In the genomic region with DNA sequence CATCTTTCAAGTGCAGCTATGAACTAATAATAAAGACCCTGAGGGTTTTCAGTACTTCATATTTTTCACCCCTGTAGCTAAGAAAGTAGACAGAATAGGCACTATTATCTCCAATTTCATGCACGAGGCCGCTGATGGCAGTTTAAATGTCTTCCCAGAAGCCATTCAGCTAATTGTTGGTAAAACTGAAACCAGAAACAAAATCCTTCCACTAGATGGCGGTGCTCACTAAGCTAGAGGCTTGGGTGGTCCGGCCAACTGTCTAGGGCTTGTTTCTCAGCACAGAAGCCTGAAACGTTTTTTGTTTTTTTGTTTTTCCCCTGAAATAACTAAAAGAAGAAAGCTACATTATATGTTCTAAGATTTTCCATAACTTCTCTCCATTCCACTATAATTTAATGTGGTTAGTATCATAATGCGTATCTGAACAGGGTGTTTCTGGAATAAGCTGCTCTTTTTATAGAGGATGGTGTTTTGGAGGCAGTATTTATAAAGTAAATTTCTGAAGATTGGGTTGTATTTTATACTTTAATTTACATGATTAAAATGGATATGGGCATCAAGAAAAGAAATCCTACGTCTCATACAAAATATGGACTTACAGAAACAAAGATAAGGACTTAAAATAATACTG, we compare ENCODE assay signal across 8 cellular contexts.
DNase-seq lines count a peak whose midpoint lies in the region; FAIRE-seq and TF ChIP-seq lines count a peak whose summit lies in the region.

No MANE protein-coding gene starts in this region.

- POLR2A ChIA-PET in OCI-LY7 (lab: Charles Lee): no interaction called here

- H3K36me3 ChIP-seq in GM23248 (ENCODE audit: low read depth) (no peaks in the 10 kb centered on the region), OCI-LY7 (ENCODE audit: insufficient read depth, low read length) (no peaks in the 10 kb centered on the region), transverse colon (no peaks in the 10 kb centered on the region)

- H3K4me1 Mint-ChIP-seq in neural crest cell: peaks cover 16% of the 10 kb centered on the region

- no peak overlapping the region for H3K27ac Mint-ChIP-seq in neural crest cell (ENCODE audit: unreplicated experiment)

- 15 to 16% methylated on average over 7 of the region's 7 CpGs for WGBS in GM23248 (ENCODE audit: low coverage in 1 of 2, low lambda C conversion rate in 2 of 2, missing lambda C conversion rate in 2 of 2), 2 experiments
- 22 to 26% methylated on average over 7 of the region's 7 CpGs for WGBS in transverse colon (ENCODE audit: low coverage in 1 of 2), 2 donors

- peak; percentile 95 for FAIRE-seq in G401.6 (lab: Jason Lieb, UNC)

- intact Hi-C loops in OCI-LY7 (cut with micrococcal nuclease; ENCODE audit: unreplicated experiment): loop anchor here (10.0 kb wide), 1 partner anchor 180 kb away; no protein-coding TSS in a partner anchor
- intact Hi-C loops in transverse colon (cut with DNase I; ENCODE audit: low total_unique reads): loop anchor here (10.0 kb wide), 1 partner anchor 1160 kb away; a partner anchor contains a TSS

- peak overlapping the region; percentile 62 for H3K27ac ChIP-seq in GM23248
- no peak overlapping the region for H3K27ac ChIP-seq in OCI-LY7 (ENCODE audit: low read depth, low read length, poor library complexity, severe bottlenecking)
- H3K27ac ChIP-seq in transverse colon: peak overlapping the region in 1 of 4 donors; percentile 2

- H3K9me3 ChIP-seq in GM23248 (ENCODE audit: low read depth) (no peaks in the 10 kb centered on the region), OCI-LY7 (ENCODE audit: low read length) (no peaks in the 10 kb centered on the region), transverse colon (no peaks in the 10 kb centered on the region)

- TF ChIP-seq POLR2A in transverse colon (IDR thresholded peaks at IDR 0.05): no peak

- in situ Hi-C loops in GM23248 (cut with MboI) (loop anchor here (25.0 kb wide), 2 partner anchors 173 to 1148 kb away; no protein-coding TSS in a partner anchor), transverse colon (cut with MboI; ENCODE audit: low pct_ligation_motif_present in 1 of 4, low pct_unique_long_range_greater_than_20kb in 1 of 4, low sequenced_read_pairs in 3 of 4) (loop anchor here in 3 of 4 donors (10.0 to 25.0 kb wide), 3 partner anchors 1148 to 1473 kb away; a partner anchor contains a TSS)

- H3K9me2 ChIP-seq in GM23248 (ENCODE audit: insufficient read depth): no peaks in the 10 kb centered on the region
- H3K9me2 ChIP-seq in OCI-LY7 (ENCODE audit: insufficient read depth, low read length): no peaks in the 10 kb centered on the region

- H3K4me1 ChIP-seq in GM23248 (ENCODE audit: insufficient read depth) (peaks cover 19% of the 10 kb centered on the region), OCI-LY7 (ENCODE audit: insufficient read depth, low read length, poor library complexity, severe bottlenecking) (no peaks in the 10 kb centered on the region), transverse colon (peaks cover 5 to 14% (median 10%) of the 10 kb centered on the region in 4 donors)

- H3F3A ChIP-seq in GM23248 (ENCODE audit: insufficient read depth): no peaks in the 10 kb centered on the region

- TF ChIP-seq CTCF in OCI-LY7 (conservative IDR thresholded peaks at IDR 0.05; ENCODE audit: low read length) (peak; percentile 79), neural crest cell (conservative IDR thresholded peaks at IDR 0.05) (peak; percentile 96), transverse colon (IDR thresholded peaks at IDR 0.05) (peak; percentile 76 to 91 (median 85))

- no peak overlapping the region for H3K4me3 Mint-ChIP-seq in neural crest cell

- DNase-seq in GM23248 (peak; percentile 86), KG1 (lab: John Stamatoyannopoulos, UW) (peak; percentile 82), OCI-LY7 (ENCODE audit: low spot score) (peak; percentile 46), fibroblast of peridontal ligament (ENCODE audit: extremely low read depth) (peak; percentile 92), neural crest cell (ENCODE audit: low read depth, low spot score) (peak; percentile 77), transverse colon (peak; percentile 48)
- peak; percentile 56 to 64 for DNase-seq in activated T-cell treated with anti-CD3 and anti-CD28 coated beads, Interleukin-2, amount 50 U/mL, for 48 hours

- peak overlapping the region; percentile 48 for H3K4me2 ChIP-seq in GM23248 (ENCODE audit: unreplicated experiment)
- no peak overlapping the region for H3K4me2 ChIP-seq in OCI-LY7 (ENCODE audit: low read length)

- no peaks in the 10 kb centered on the region for H4K20me1 ChIP-seq in GM23248 (ENCODE audit: insufficient read depth)
- H4K20me1 ChIP-seq in OCI-LY7 (ENCODE audit: insufficient read depth, low read length): no peaks in the 10 kb centered on the region

- H2AFZ ChIP-seq in GM23248 (peak overlapping the region; percentile 97), OCI-LY7 (ENCODE audit: low read length) (peak overlapping the region; percentile 72; the same call in 1 of the 2 replicates)

- no peaks in the 10 kb centered on the region for H3K9me3 Mint-ChIP-seq in neural crest cell

- CTCF ChIA-PET in OCI-LY7 (lab: Charles Lee; ENCODE audit: unreplicated experiment): no interaction called here

- H3K27me3 ChIP-seq in GM23248 (replicated peaks; ENCODE audit: insufficient read depth) (no peaks in the 10 kb centered on the region), transverse colon (no peaks in the 10 kb centered on the region)

- no TSS peak for BruUV-seq in OCI-LY7 (replicated peaks; lab: Mats Ljungman, UMichigan)

- no peak for TF ChIP-seq EP300 in transverse colon (IDR thresholded peaks at IDR 0.05; ENCODE audit: low read depth)

- no peaks in the 10 kb centered on the region for H3K27me3 Mint-ChIP-seq in neural crest cell (ENCODE audit: low read depth)

- H3K36me3 Mint-ChIP-seq in neural crest cell (ENCODE audit: low read depth): no peaks in the 10 kb centered on the region

- H3K9ac ChIP-seq in GM23248: peak overlapping the region; percentile 72

- H3K79me2 ChIP-seq in GM23248 (ENCODE audit: insufficient read depth) (no peaks in the 10 kb centered on the region), OCI-LY7 (ENCODE audit: insufficient read depth, low read depth, low read length) (no peaks in the 10 kb centered on the region)

- H3K4me3 ChIP-seq in GM23248 (no peak overlapping the region), OCI-LY7 (ENCODE audit: low read depth, low read length, poor library complexity, severe bottlenecking) (no peak overlapping the region), transverse colon (no peak overlapping the region)
